In genomic region chr6:32943864-32944263, GRCh38 we compare ENCODE assay signal across 1 cellular context.
TF ChIP-seq lines count a peak whose summit lies in the region.

No MANE protein-coding gene starts in this region.

TF ChIP-seq in IMR-90, 13 proteins besides CTCF, POLR2A, EP300 and RAD21:
- TF ChIP-seq CHD1 (IDR thresholded peaks at IDR 0.05; ENCODE audit: low read depth, low read length) (no peak), RCOR1 (IDR thresholded peaks at IDR 0.05; ENCODE audit: insufficient replicate concordance, low read length) (no peak), BHLHE40 (IDR thresholded peaks at IDR 0.05; ENCODE audit: low read depth, low read length) (no peak), MXI1 (IDR thresholded peaks at IDR 0.05; ENCODE audit: borderline replicate concordance, low read depth, low read length) (no peak), FOS (IDR thresholded peaks at IDR 0.05; ENCODE audit: low read depth, low read length) (no peak), CEBPB (IDR thresholded peaks at IDR 0.05; ENCODE audit: low read depth, low read length) (no peak), NFE2L2 (IDR thresholded peaks at IDR 0.05; ENCODE audit: low read depth, low read length) (no peak)
- TF ChIP-seq, protein P1, sequence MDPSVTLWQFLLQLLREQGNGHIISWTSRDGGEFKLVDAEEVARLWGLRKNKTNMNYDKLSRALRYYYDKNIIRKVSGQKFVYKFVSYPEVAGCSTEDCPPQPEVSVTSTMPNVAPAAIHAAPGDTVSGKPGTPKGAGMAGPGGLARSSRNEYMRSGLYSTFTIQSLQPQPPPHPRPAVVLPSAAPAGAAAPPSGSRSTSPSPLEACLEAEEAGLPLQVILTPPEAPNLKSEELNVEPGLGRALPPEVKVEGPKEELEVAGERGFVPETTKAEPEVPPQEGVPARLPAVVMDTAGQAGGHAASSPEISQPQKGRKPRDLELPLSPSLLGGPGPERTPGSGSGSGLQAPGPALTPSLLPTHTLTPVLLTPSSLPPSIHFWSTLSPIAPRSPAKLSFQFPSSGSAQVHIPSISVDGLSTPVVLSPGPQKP (IDR thresholded peaks at IDR 0.05; ENCODE audit: borderline replicate concordance, low read depth, low read length) = no peak
TF ChIP-seq in IMR-90: peak in this region for 0.
